ENCODE assay signal across 1 cellular context in the genomic region with DNA sequence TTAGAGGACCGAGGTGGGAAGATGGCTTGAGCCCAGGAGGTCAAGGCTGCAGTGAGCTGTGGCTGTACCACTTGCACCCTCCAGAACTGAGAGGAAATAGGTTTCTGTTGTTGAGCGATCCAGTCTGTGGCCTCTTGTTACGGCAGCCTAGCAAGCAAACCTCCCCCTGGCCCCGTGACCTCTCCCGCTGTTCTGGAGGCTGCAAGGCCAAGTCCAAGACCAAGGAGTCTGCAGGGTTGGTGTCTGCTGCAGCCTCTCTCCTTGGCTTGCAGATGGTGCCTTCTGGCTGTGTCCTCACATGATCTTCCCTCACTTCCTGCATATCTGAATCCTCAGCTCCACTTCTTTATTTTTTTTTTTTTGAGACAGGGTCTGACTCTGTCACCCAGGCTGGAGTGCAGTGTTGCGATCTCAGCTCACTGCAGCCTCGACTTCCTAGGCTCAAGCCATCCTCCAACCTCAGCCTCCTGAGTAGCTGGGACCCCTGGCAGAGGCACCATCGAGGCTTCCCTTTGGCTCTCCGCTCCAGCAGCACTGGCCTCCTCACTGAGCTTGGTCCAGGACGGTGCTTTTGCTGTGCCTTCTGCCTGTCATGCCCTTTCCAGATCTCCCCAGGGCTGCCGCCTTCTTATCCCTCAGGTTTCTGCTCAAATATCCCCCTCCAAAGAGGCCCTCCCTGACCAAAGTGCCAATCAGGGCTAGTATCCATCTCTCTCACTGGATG.
TF ChIP-seq lines count a peak whose summit lies in the region.

No MANE protein-coding gene starts in this region.

TF ChIP-seq in IMR-90, 13 proteins besides CTCF, POLR2A, EP300 and RAD21:
- TF ChIP-seq, protein P1, sequence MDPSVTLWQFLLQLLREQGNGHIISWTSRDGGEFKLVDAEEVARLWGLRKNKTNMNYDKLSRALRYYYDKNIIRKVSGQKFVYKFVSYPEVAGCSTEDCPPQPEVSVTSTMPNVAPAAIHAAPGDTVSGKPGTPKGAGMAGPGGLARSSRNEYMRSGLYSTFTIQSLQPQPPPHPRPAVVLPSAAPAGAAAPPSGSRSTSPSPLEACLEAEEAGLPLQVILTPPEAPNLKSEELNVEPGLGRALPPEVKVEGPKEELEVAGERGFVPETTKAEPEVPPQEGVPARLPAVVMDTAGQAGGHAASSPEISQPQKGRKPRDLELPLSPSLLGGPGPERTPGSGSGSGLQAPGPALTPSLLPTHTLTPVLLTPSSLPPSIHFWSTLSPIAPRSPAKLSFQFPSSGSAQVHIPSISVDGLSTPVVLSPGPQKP (IDR thresholded peaks at IDR 0.05; ENCODE audit: borderline replicate concordance, low read depth, low read length) = no peak
- TF ChIP-seq CEBPB (IDR thresholded peaks at IDR 0.05; ENCODE audit: low read depth, low read length) = no peak
- no peak for TF ChIP-seq MAZ (IDR thresholded peaks at IDR 0.05; ENCODE audit: borderline replicate concordance, low read depth, low read length)
- TF ChIP-seq, protein P2, sequence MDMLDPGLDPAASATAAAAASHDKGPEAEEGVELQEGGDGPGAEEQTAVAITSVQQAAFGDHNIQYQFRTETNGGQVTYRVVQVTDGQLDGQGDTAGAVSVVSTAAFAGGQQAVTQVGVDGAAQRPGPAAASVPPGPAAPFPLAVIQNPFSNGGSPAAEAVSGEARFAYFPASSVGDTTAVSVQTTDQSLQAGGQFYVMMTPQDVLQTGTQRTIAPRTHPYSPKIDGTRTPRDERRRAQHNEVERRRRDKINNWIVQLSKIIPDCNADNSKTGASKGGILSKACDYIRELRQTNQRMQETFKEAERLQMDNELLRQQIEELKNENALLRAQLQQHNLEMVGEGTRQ (IDR thresholded peaks at IDR 0.05; ENCODE audit: low read depth, low read length) = no peak
- TF ChIP-seq RCOR1 (IDR thresholded peaks at IDR 0.05; ENCODE audit: insufficient replicate concordance, low read length) = no peak
- TF ChIP-seq MXI1 (IDR thresholded peaks at IDR 0.05; ENCODE audit: borderline replicate concordance, low read depth, low read length) = no peak
- TF ChIP-seq FOS (IDR thresholded peaks at IDR 0.05; ENCODE audit: low read depth, low read length) = no peak
- TF ChIP-seq RFX5 (IDR thresholded peaks at IDR 0.05; ENCODE audit: low read depth, low read length) = no peak
- TF ChIP-seq SMC3 (IDR thresholded peaks at IDR 0.05; ENCODE audit: low read depth, low read length) = no peak
- no peak for TF ChIP-seq BHLHE40 (IDR thresholded peaks at IDR 0.05; ENCODE audit: low read depth, low read length)
TF ChIP-seq in IMR-90: peak in this region for 0.
